Comparison of ENCODE assay signal across 9 cellular contexts in the genomic region with DNA sequence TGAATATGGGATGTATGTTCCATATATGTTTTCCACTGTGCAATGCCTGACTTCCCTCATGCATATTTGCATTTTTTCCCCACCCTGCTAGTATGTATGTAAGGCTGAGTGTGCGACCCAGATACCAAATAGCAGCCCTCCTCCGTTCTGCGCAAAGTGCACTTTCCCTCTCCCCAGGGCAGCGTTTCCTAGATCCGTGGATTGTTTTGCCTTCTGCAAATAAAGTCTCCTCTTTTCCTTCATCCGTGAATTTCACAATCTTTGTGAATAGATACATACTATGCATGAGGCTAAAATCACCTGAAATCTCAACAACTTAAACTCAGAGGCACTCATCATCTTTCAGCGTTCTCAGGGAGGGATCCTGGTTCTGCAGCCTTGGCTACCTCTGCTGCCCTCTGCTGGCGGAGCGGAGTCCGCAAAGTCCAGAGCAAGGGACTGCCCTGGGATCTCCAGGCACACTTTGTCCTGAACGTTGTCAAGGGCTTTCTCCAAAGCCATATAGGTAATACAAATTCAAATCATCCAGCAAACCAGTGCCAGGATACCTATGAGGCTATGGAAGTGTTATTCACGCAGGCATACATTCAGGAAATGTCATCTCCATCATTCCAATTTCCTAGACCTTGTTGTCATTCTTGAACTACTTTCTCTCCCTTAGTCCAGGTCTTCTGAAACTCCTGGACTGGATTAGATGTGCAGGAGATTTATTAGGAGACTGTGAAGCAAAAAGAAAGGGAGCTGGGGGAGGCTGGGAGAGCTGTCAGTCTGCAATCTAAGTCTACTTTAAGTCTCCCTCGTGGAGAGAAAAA. TPM values are rescaled to one million over a fixed set of nuclear protein-coding genes. Genes with fewer than 3 reads are reported as not detected.
A peak's percentile ranks its signal among the peaks of the same experiment; 100 is the strongest.
DNase-seq lines count a peak whose midpoint lies in the region; ATAC-seq and TF ChIP-seq lines count a peak whose summit lies in the region.
"Had no signal": no experiment of that assay in that cellular context is flagged by ENCODE, and none has a peak within 500 bp of the region (broad histone marks: within the 10 kb centered on the region; RNA-seq: fewer than 3 reads in every experiment).

No MANE protein-coding gene starts in this region.

- WGBS in esophagus muscularis mucosa, result 36% methylated on average over 13 of the region's 13 CpGs

- H3K36me3 Mint-ChIP-seq in CD4-positive, CD25-positive, alpha-beta regulatory T cell, result no peaks in the 10 kb centered on the region
- H3K36me3 Mint-ChIP-seq in nephron (ENCODE audit: low read depth), result no peaks in the 10 kb centered on the region
- H3K36me3 Mint-ChIP-seq in stimulated activated naive B cell treated with anti-CD40 and anti-IgM and Interleukin-4, amounts not matched to agents 10 μg/mL and 1 μg/mL and 100 μg/mL, for 72 hours, result no peaks in the 10 kb centered on the region
- H3K36me3 Mint-ChIP-seq: activated naive CD4-positive, alpha-beta T cell treated with anti-CD3 and anti-CD28 coated beads, Interleukin-2, amount 50 U/mL, for 24 hours had no signal

- no peak overlapping the region for H3K27ac ChIP-seq in CD4-positive, CD25-positive, alpha-beta regulatory T cell (ENCODE audit: insufficient read depth, low read length, poor library complexity, severe bottlenecking)
- no peak overlapping the region for H3K27ac ChIP-seq in esophagus muscularis mucosa (replicated peaks in 1 of 4)

- peak; percentile 80 to 83 for ATAC-seq in CD4-positive, CD25-positive, alpha-beta regulatory T cell (ENCODE audit: low read depth in 2 of 2)
- ATAC-seq in GM18873 (IDR thresholded peaks at IDR 0.05; ENCODE audit: low FRiP score, unreplicated experiment) (peak; percentile 74), HG03159 (IDR thresholded peaks at IDR 0.05; ENCODE audit: unreplicated experiment) (peak; percentile 93)
- ATAC-seq in stimulated activated naive B cell treated with anti-CD40 and anti-IgM and Interleukin-4, amounts not matched to agents 10 μg/mL and 1 μg/mL and 100 μg/mL, for 72 hours (replicated peaks), result peak; percentile 95 to 98

- H3K27me3 ChIP-seq in CD4-positive, CD25-positive, alpha-beta regulatory T cell (ENCODE audit: control insufficient read depth, insufficient read depth, low read length), result peaks cover 5% of the 10 kb centered on the region
- peaks cover 0 to 19% (median 0%) of the 10 kb centered on the region in 4 donors for H3K27me3 ChIP-seq in esophagus muscularis mucosa

- peak; percentile 47 to 58 (median 54) for DNase-seq in CD4-positive, CD25-positive, alpha-beta regulatory T cell
- DNase-seq in NOMO-1 treated with dmso at 0.1 percent for 144 hours (lab: John Stamatoyannopoulos, UW; ENCODE audit: unreplicated experiment) (peak; percentile 16), esophagus muscularis mucosa (ENCODE audit: extremely low spot score) (no peak)
- peak; percentile 81 for DNase-seq in activated CD8-positive, alpha-beta memory T cell treated with anti-CD3 and anti-CD28 coated beads, Interleukin-2, amount 50 U/mL, for 4 hours
- peak; percentile 46 for DNase-seq in stimulated activated naive B cell treated with anti-CD40 and anti-IgM and Interleukin-4, amounts not matched to agents 10 μg/mL and 1 μg/mL and 100 μg/mL, for 72 hours

- peaks cover 7% of the 10 kb centered on the region for H3K27me3 Mint-ChIP-seq in CD4-positive, CD25-positive, alpha-beta regulatory T cell
- H3K27me3 Mint-ChIP-seq in nephron (ENCODE audit: low read depth), result no peaks in the 10 kb centered on the region
- H3K27me3 Mint-ChIP-seq in stimulated activated naive B cell treated with anti-CD40 and anti-IgM and Interleukin-4, amounts not matched to agents 10 μg/mL and 1 μg/mL and 100 μg/mL, for 72 hours, result peaks cover 2 to 6% of the 10 kb centered on the region in 2 donors
- H3K27me3 Mint-ChIP-seq: activated naive CD4-positive, alpha-beta T cell treated with anti-CD3 and anti-CD28 coated beads, Interleukin-2, amount 50 U/mL, for 24 hours had no signal

- no peak for TF ChIP-seq EP300 in esophagus muscularis mucosa (IDR thresholded peaks at IDR 0.05)

- H3K36me3 ChIP-seq in CD4-positive, CD25-positive, alpha-beta regulatory T cell (ENCODE audit: control insufficient read depth, insufficient read depth, low read length), result no peaks in the 10 kb centered on the region
- H3K36me3 ChIP-seq in esophagus muscularis mucosa, result no peaks in the 10 kb centered on the region

- no peak overlapping the region for H3K27ac Mint-ChIP-seq in CD4-positive, CD25-positive, alpha-beta regulatory T cell
- no peak overlapping the region for H3K27ac Mint-ChIP-seq in nephron
- H3K27ac Mint-ChIP-seq in stimulated activated naive B cell treated with anti-CD40 and anti-IgM and Interleukin-4, amounts not matched to agents 10 μg/mL and 1 μg/mL and 100 μg/mL, for 72 hours, result no peak overlapping the region
- H3K27ac Mint-ChIP-seq: activated naive CD4-positive, alpha-beta T cell treated with anti-CD3 and anti-CD28 coated beads, Interleukin-2, amount 50 U/mL, for 24 hours had no signal

- H3K9me3 ChIP-seq in CD4-positive, CD25-positive, alpha-beta regulatory T cell (ENCODE audit: control insufficient read depth in 2 of 2, low read length in 2 of 2), result no peaks in the 10 kb centered on the region
- no peaks in the 10 kb centered on the region for H3K9me3 ChIP-seq in esophagus muscularis mucosa

- H3K4me3 ChIP-seq in CD4-positive, CD25-positive, alpha-beta regulatory T cell (ENCODE audit: low read depth, low read length), result no peak overlapping the region
- no peak overlapping the region for H3K4me3 ChIP-seq in esophagus muscularis mucosa

- H3K4me1 ChIP-seq in CD4-positive, CD25-positive, alpha-beta regulatory T cell (ENCODE audit: control insufficient read depth, insufficient read depth, low read length, poor library complexity, severe bottlenecking), result no peaks in the 10 kb centered on the region
- peaks cover 0 to 6% (median 0%) of the 10 kb centered on the region in 4 donors for H3K4me1 ChIP-seq in esophagus muscularis mucosa

- TF ChIP-seq CTCF in esophagus muscularis mucosa (IDR thresholded peaks at IDR 0.05) (peak; percentile 76 to 94 (median 88)), nephron (IDR thresholded peaks at IDR 0.05; ENCODE audit: unreplicated experiment in 3 of 3) (peak; percentile 77 to 85 (median 83))

- no peaks in the 10 kb centered on the region for H3K4me1 Mint-ChIP-seq in CD4-positive, CD25-positive, alpha-beta regulatory T cell
- no peaks in the 10 kb centered on the region for H3K4me1 Mint-ChIP-seq in nephron
- no peaks in the 10 kb centered on the region for H3K4me1 Mint-ChIP-seq in stimulated activated naive B cell treated with anti-CD40 and anti-IgM and Interleukin-4, amounts not matched to agents 10 μg/mL and 1 μg/mL and 100 μg/mL, for 72 hours
- H3K4me1 Mint-ChIP-seq: activated naive CD4-positive, alpha-beta T cell treated with anti-CD3 and anti-CD28 coated beads, Interleukin-2, amount 50 U/mL, for 24 hours had no signal

- no peak for TF ChIP-seq POLR2A in esophagus muscularis mucosa (IDR thresholded peaks at IDR 0.05; ENCODE audit: low read depth)

- no peaks in the 10 kb centered on the region for H3K9me3 Mint-ChIP-seq in CD4-positive, CD25-positive, alpha-beta regulatory T cell
- no peaks in the 10 kb centered on the region for H3K9me3 Mint-ChIP-seq in nephron
- no peaks in the 10 kb centered on the region for H3K9me3 Mint-ChIP-seq in stimulated activated naive B cell treated with anti-CD40 and anti-IgM and Interleukin-4, amounts not matched to agents 10 μg/mL and 1 μg/mL and 100 μg/mL, for 72 hours
- H3K9me3 Mint-ChIP-seq: activated naive CD4-positive, alpha-beta T cell treated with anti-CD3 and anti-CD28 coated beads, Interleukin-2, amount 50 U/mL, for 24 hours had no signal

- no peak overlapping the region for H3K4me3 Mint-ChIP-seq in CD4-positive, CD25-positive, alpha-beta regulatory T cell
- no peak overlapping the region for H3K4me3 Mint-ChIP-seq in nephron
- no peak overlapping the region for H3K4me3 Mint-ChIP-seq in stimulated activated naive B cell treated with anti-CD40 and anti-IgM and Interleukin-4, amounts not matched to agents 10 μg/mL and 1 μg/mL and 100 μg/mL, for 72 hours
- H3K4me3 Mint-ChIP-seq: activated naive CD4-positive, alpha-beta T cell treated with anti-CD3 and anti-CD28 coated beads, Interleukin-2, amount 50 U/mL, for 24 hours had no signal

- intact Hi-C loops in esophagus muscularis mucosa (cut with DNase I), result loop anchor here (10.0 kb wide), 1 partner anchor 111 kb away; no protein-coding TSS in a partner anchor

RNA-seq across cellular contexts. Expression of gene CNTF, which starts 53.1 kb away (rescaled TPM):
- total RNA-seq in CD4-positive, CD25-positive, alpha-beta regulatory T cell, result 4.9 TPM
- polyA plus RNA-seq in CD4-positive, CD25-positive, alpha-beta regulatory T cell, result not detected
- 1 to 10 TPM; 1.3 to 2.5 (median 1.9) TPM for total RNA-seq in esophagus muscularis mucosa

RNA-seq across cellular contexts. Expression of gene GLYAT, which starts 56.2 kb away (rescaled TPM):
- total RNA-seq in CD4-positive, CD25-positive, alpha-beta regulatory T cell, result not detected
- polyA plus RNA-seq in CD4-positive, CD25-positive, alpha-beta regulatory T cell, result not detected
- total RNA-seq in esophagus muscularis mucosa, result not detected
